8 cellular contexts compared by ENCODE assay signal in genomic region chr11:119361056-119361787, GRCh38. TPM values are rescaled to one million over a fixed set of nuclear protein-coding genes. Genes with fewer than 3 reads are reported as not detected.
DNase-seq lines count a peak whose midpoint lies in the region; ATAC-seq and TF ChIP-seq lines count a peak whose summit lies in the region.

No MANE protein-coding gene starts in this region.

- H3K9me3 ChIP-seq in gastroesophageal sphincter = no peaks in the 10 kb centered on the region
- no peaks in the 10 kb centered on the region for H3K9me3 ChIP-seq in CD4-positive, alpha-beta T cell (ENCODE audit: control insufficient read depth, low read length)

- H3K27ac Mint-ChIP-seq in CD4-positive, alpha-beta T cell = no peak overlapping the region

- ATAC-seq in gastroesophageal sphincter = peak; percentile 68
- no peak for ATAC-seq in CD4-positive, alpha-beta T cell (ENCODE audit: poor library complexity)
- ATAC-seq in GM18519 (IDR thresholded peaks at IDR 0.05; ENCODE audit: low FRiP score, unreplicated experiment) = no peak

- H3K4me1 Mint-ChIP-seq in CD4-positive, alpha-beta T cell (ENCODE audit: low read depth) = peaks cover 19% of the 10 kb centered on the region

- 0 to 16% methylated on average over 2 to 3 of the region's 8 CpGs for WGBS in gastroesophageal sphincter (ENCODE audit: low coverage in 1 of 2), 2 donors

- H3K4me3 Mint-ChIP-seq in CD4-positive, alpha-beta T cell = no peak overlapping the region

- H3K27ac ChIP-seq in gastroesophageal sphincter = peak overlapping the region; percentile 83 to 97 (median 95)
- no peak overlapping the region for H3K27ac ChIP-seq in CD4-positive, alpha-beta T cell (ENCODE audit: low read depth, low read length)

- H3K9me3 Mint-ChIP-seq in CD4-positive, alpha-beta T cell = no peaks in the 10 kb centered on the region

- H3K27me3 Mint-ChIP-seq in CD4-positive, alpha-beta T cell = peaks cover 50% of the 10 kb centered on the region

- no peak for TF ChIP-seq EP300 in gastroesophageal sphincter (IDR thresholded peaks at IDR 0.05)

- H3K27me3 ChIP-seq in gastroesophageal sphincter = no peaks in the 10 kb centered on the region
- peaks cover 40% of the 10 kb centered on the region for H3K27me3 ChIP-seq in CD4-positive, alpha-beta T cell (ENCODE audit: control insufficient read depth, insufficient read depth, low read length)

- CTCF ChIA-PET in CD4-positive, alpha-beta T cell (lab: Charles Lee) = interaction anchor here (0.5 to 2.5 kb wide), 4 partner anchors 14 to 330 kb away, joined by 3 to 10 read pairs (median 4); partner anchors contain the start of gene USP2

- TF ChIP-seq POLR2A in gastroesophageal sphincter (IDR thresholded peaks at IDR 0.05) = no peak

- H3K4me3 ChIP-seq in gastroesophageal sphincter = peak overlapping the region in 1 of 2 donors; percentile 71

- no peak for TF ChIP-seq CTCF in gastroesophageal sphincter (IDR thresholded peaks at IDR 0.05)
- TF ChIP-seq CTCF in CD4-positive, alpha-beta T cell (IDR thresholded peaks at IDR 0.05) = no peak

- POLR2A ChIA-PET in CD4-positive, alpha-beta T cell (lab: Charles Lee) = no interaction called here

- H3K4me1 ChIP-seq in gastroesophageal sphincter = peaks cover 3 to 81% (median 34%) of the 10 kb centered on the region in 3 donors

- H3K36me3 ChIP-seq in gastroesophageal sphincter = peaks cover 0 to 32% of the 10 kb centered on the region in 2 donors

- intact Hi-C loops in CD4-positive, alpha-beta T cell (cut with DNase I, micrococcal nuclease) = no loop called here

- DNase-seq in Daoy (ENCODE audit: low read depth) (peak; percentile 82), LHCN-M2 (ENCODE audit: low read depth) (peak; percentile 99), SW480 (ENCODE audit: low spot score) (peak; percentile 65), putamen (ENCODE audit: low spot score) (peak; percentile 85), cortex of kidney (lab: John Stamatoyannopoulos, UW) (no peak)
- no peak for DNase-seq in CD4-positive, alpha-beta T cell

- H3K36me3 Mint-ChIP-seq in CD4-positive, alpha-beta T cell (ENCODE audit: low read depth) = no peaks in the 10 kb centered on the region

RNA-seq across cellular contexts. Expression of gene MFRP, which starts 14.7 kb away (rescaled TPM):
- not detected in 2 replicates for total RNA-seq in Daoy (2014; rRNA removed; shearing (Covaris generic))
- total RNA-seq in LHCN-M2 (2014; rRNA removed) (not detected in 2 replicates), gastroesophageal sphincter (under 1 TPM in 1 of 4 donors, not detected in 3; 0.15 TPM)
- 0.02 TPM for polyA plus RNA-seq in LHCN-M2 (2012)
- total RNA-seq in CD4-positive, alpha-beta T cell = not detected

RNA-seq across cellular contexts. Expression of gene USP2, which starts 20.3 kb away (rescaled TPM):
- 0.27 and 0.51 TPM in 2 replicates for total RNA-seq in Daoy (2014; rRNA removed; shearing (Covaris generic))
- total RNA-seq in LHCN-M2 (2014; rRNA removed) (1.7 and 4.0 TPM in 2 replicates), gastroesophageal sphincter (1 to 10 TPM; 4.6 to 10.0 (median 6.6) TPM)
- 4.8 TPM for polyA plus RNA-seq in LHCN-M2 (2012)
- total RNA-seq in CD4-positive, alpha-beta T cell = 1 to 10 TPM; 2.0 to 2.6 TPM

RNA-seq across cellular contexts. Expression of gene C1QTNF5, which starts 20.5 kb away (rescaled TPM):
- total RNA-seq in Daoy (2014; rRNA removed; shearing (Covaris generic)) = 0.51 and 1.9 TPM in 2 replicates
- total RNA-seq in LHCN-M2 (2014; rRNA removed) (9.1 and 9.9 TPM in 2 replicates), gastroesophageal sphincter (10 to 100 TPM; 44.3 to 52.1 (median 45.6) TPM)
- 25.0 TPM for polyA plus RNA-seq in LHCN-M2 (2012)
- not detected for total RNA-seq in CD4-positive, alpha-beta T cell

RNA-seq across cellular contexts. Expression of gene RNF26, which starts 26.9 kb away (rescaled TPM):
- 2.6 and 2.9 TPM in 2 replicates for total RNA-seq in Daoy (2014; rRNA removed; shearing (Covaris generic))
- total RNA-seq in LHCN-M2 (2014; rRNA removed) (7.3 and 9.3 TPM in 2 replicates), gastroesophageal sphincter (10 to 100 TPM; 13.0 to 39.6 (median 17.1) TPM)
- polyA plus RNA-seq in LHCN-M2 (2012) = 28.8 TPM
- total RNA-seq in CD4-positive, alpha-beta T cell = 10 to 100 TPM; 18.3 to 20.5 TPM

RNA-seq across cellular contexts. Expression of gene MCAM, which starts 44.3 kb away (rescaled TPM):
- total RNA-seq in Daoy (2014; rRNA removed; shearing (Covaris generic)) = 180 and 215 TPM in 2 replicates
- total RNA-seq in LHCN-M2 (2014; rRNA removed) (11.0 and 29.5 TPM in 2 replicates), gastroesophageal sphincter (1,000 to 10,000 TPM in 3 of 4 donors, 100 to 1,000 TPM in 1; 702 to 1,904 (median 1,177) TPM)
- polyA plus RNA-seq in LHCN-M2 (2012) = 11.0 TPM
- 10 to 100 TPM; 16.0 to 16.5 TPM for total RNA-seq in CD4-positive, alpha-beta T cell

Comparison
In these comparisons a context has a peak if more than half of its experiments do, and no peak if none do; other contexts are left out.
1. DNase-seq: peak in Daoy (single experiment), LHCN-M2 (single experiment), SW480 (single experiment) and putamen (single experiment); none in CD4-positive, alpha-beta T cell (0 of 10) and cortex of kidney (single experiment).